28 cellular contexts compared by ENCODE assay signal in the genomic region with DNA sequence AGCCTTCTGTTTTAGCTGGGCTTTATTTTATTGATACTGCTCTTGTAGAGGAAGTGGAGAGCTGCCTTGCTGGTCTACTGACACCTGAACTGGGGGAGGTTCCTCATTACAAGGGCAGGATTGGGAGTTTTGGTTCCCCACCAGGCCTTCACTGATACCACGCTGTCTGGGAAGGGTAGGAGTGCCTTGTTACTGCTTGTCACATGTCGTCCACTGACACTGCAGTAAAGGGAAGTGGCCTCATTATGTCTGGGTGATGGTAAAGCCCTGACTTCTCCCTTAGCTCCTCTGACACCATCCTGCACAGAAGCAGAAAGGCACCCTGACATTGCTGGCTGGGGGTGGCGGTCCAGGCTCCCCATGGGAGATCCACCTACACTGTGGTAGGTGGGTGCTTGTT. TPM values are rescaled to one million over a fixed set of nuclear protein-coding genes. Genes with fewer than 3 reads are reported as not detected.
DNase-seq lines count a peak whose midpoint lies in the region; ATAC-seq and TF ChIP-seq lines count a peak whose summit lies in the region.
"Had no signal": no experiment of that assay in that cellular context is flagged by ENCODE, and none has a peak within 500 bp of the region (broad histone marks: within the 10 kb centered on the region; RNA-seq: fewer than 3 reads in every experiment).

No MANE protein-coding gene starts in this region.

- no peaks in the 10 kb centered on the region for H3K79me2 ChIP-seq in OCI-LY3 (ENCODE audit: low read length)
- H3K79me2 ChIP-seq in trophoblast cell (ENCODE audit: control insufficient read depth, insufficient read depth, low read length, poor library complexity): no peaks in the 10 kb centered on the region
- H3K79me2 ChIP-seq: parathyroid adenoma had no signal

- H3K36me3 Mint-ChIP-seq in dendritic cell treated with granulocyte-macrophage colony-stimulating factor and Interleukin-4, amounts not matched to agents 40 ng/mL and 50 ng/mL, for 4 days (ENCODE audit: low read depth): no peaks in the 10 kb centered on the region
- H3K36me3 Mint-ChIP-seq: activated naive CD4-positive, alpha-beta T cell treated with anti-CD3 and anti-CD28 coated beads, Interleukin-2, amount 50 U/mL, for 72 hours; CD8-positive, alpha-beta T cell had no signal

- H4K8ac ChIP-seq in trophoblast cell (ENCODE audit: low read depth, low read length): no peak overlapping the region

- H3K79me1 ChIP-seq in trophoblast cell (ENCODE audit: low read length): no peaks in the 10 kb centered on the region

- intact Hi-C loops in dendritic cell treated with granulocyte-macrophage colony-stimulating factor and Interleukin-4, amounts not matched to agents 40 ng/mL and 50 ng/mL, for 4 days (cut with micrococcal nuclease): no loop called here
- intact Hi-C loops in lower leg skin (cut with DNase I; ENCODE audit: low total_unique reads): no loop called here

- H3K9ac ChIP-seq in OCI-LY3 (ENCODE audit: low read length) (no peak overlapping the region), trophoblast cell (ENCODE audit: low read length) (no peak overlapping the region)
- H3K9ac ChIP-seq: GM23248, KMS-11, parathyroid adenoma had no signal

- no peak overlapping the region for H4K12ac ChIP-seq in trophoblast cell (ENCODE audit: low read depth, low read length)

- no peaks in the 10 kb centered on the region for H4K20me1 ChIP-seq in OCI-LY3 (ENCODE audit: insufficient read depth, low read length)

- H3K4me1 ChIP-seq in OCI-LY3 (ENCODE audit: low read length): peaks cover 13% of the 10 kb centered on the region
- no peaks in the 10 kb centered on the region for H3K4me1 ChIP-seq in trophoblast cell (ENCODE audit: control insufficient read depth in 1 of 2, insufficient read depth in 2 of 2, low read length in 2 of 2)
- H3K4me1 ChIP-seq: parathyroid adenoma, SJSA1 had no signal

- DNase-seq in HL-60 (ENCODE audit: low read depth in 1 of 2, low spot score in 1 of 2) (peak; percentile 35 to 81), pons (ENCODE audit: low spot score) (peak; percentile 81), trophoblast cell (no peak), activated T-cell treated with anti-CD3 and anti-CD28 coated beads for 4 hours (no peak), lower leg skin (ENCODE audit: low spot score in 2 of 2) (no peak)
- DNase-seq: CD8-positive, alpha-beta T cell; DMS153; effector CD8-positive, alpha-beta T cell; foreskin melanocyte; GM23248; mesendoderm; NCI-H1417 treated with DMSO at 0.1 percent for 48 hours; NCI-H524 treated with DMSO at 0.1 percent for 48 hours; PC-9; T-helper 2 cell had no signal

- no peak for ATAC-seq in GM18867 (IDR thresholded peaks at IDR 0.05; ENCODE audit: unreplicated experiment)
- ATAC-seq: activated naive CD4-positive, alpha-beta T cell treated with anti-CD3 and anti-CD28 coated beads, Interleukin-2, amount 50 U/mL, for 72 hours; CD8-positive, alpha-beta T cell had no signal

- peaks cover 11% of the 10 kb centered on the region for H3K27me3 Mint-ChIP-seq in dendritic cell treated with granulocyte-macrophage colony-stimulating factor and Interleukin-4, amounts not matched to agents 40 ng/mL and 50 ng/mL, for 4 days

- H3K9me3 ChIP-seq in OCI-LY3 (ENCODE audit: insufficient read depth, low read length) (no peaks in the 10 kb centered on the region), trophoblast cell (ENCODE audit: insufficient read depth, low read depth, low read length) (no peaks in the 10 kb centered on the region)
- H3K9me3 ChIP-seq: SJSA1, thoracic aorta had no signal

- H3K4me2 ChIP-seq in OCI-LY3 (ENCODE audit: low read length) (peak overlapping the region; percentile 20), trophoblast cell (ENCODE audit: low read length) (no peak overlapping the region)
- H3K4me2 ChIP-seq: KMS-11, PC-9 had no signal

- no peak overlapping the region for H2AK5ac ChIP-seq in trophoblast cell (ENCODE audit: low read length)

- H3K36me3 ChIP-seq in OCI-LY3 (replicated peaks; ENCODE audit: low read depth, low read length) (no peaks in the 10 kb centered on the region), trophoblast cell (ENCODE audit: control insufficient read depth in 1 of 2, insufficient read depth in 2 of 2, low read length in 2 of 2) (no peaks in the 10 kb centered on the region)
- H3K36me3 ChIP-seq: SJSA1, thoracic aorta had no signal

- H3K4me3 Mint-ChIP-seq in dendritic cell treated with granulocyte-macrophage colony-stimulating factor and Interleukin-4, amounts not matched to agents 40 ng/mL and 50 ng/mL, for 4 days: no peak overlapping the region
- H3K4me3 Mint-ChIP-seq: activated T-helper 1 cell treated with anti-CD3 and anti-CD28 coated beads, Interleukin-12 subunit alpha, Interleukin-12 subunit beta, Interleukin-2, Interleukin-4 antibody, amounts not matched to agents 30 ng/mL and 10 ng/mL and 1 ng/mL, durations not matched to agents 14 hours and 24 hours and 36 hours; CD8-positive, alpha-beta T cell; nephron had no signal

- H3K4me3 ChIP-seq in HL-60 (replicated peaks; ENCODE audit: insufficient read depth, low read length) (no peak overlapping the region), OCI-LY3 (ENCODE audit: low read length) (no peak overlapping the region), trophoblast cell (ENCODE audit: low read depth, low read length) (no peak overlapping the region), lower leg skin (ENCODE audit: low read depth, poor library complexity, severe bottlenecking) (no peak overlapping the region)
- H3K4me3 ChIP-seq: GM23248, PC-9, SJSA1, thoracic aorta had no signal

- no peak for TF ChIP-seq POLR2A in lower leg skin (IDR thresholded peaks at IDR 0.05)

- no peaks in the 10 kb centered on the region for H3K27me3 ChIP-seq in HL-60 (ENCODE audit: insufficient read depth, poor library complexity, severe bottlenecking)
- peaks cover 14% of the 10 kb centered on the region; the same call in 1 of the 2 replicates for H3K27me3 ChIP-seq in OCI-LY3 (ENCODE audit: low read depth, low read length)
- no peaks in the 10 kb centered on the region for H3K27me3 ChIP-seq in trophoblast cell (ENCODE audit: insufficient read depth, low read length)

- no peak overlapping the region for H3K27ac ChIP-seq in HL-60 (replicated peaks)
- no peak overlapping the region for H3K27ac ChIP-seq in OCI-LY3 (ENCODE audit: low read length)
- no peak overlapping the region for H3K27ac ChIP-seq in trophoblast cell (ENCODE audit: low read depth, low read length)
- H3K27ac ChIP-seq: GM23248, KMS-11, parathyroid adenoma, PC-9, SJSA1, thoracic aorta had no signal

- H4K91ac ChIP-seq in trophoblast cell (ENCODE audit: low read depth, low read length): no peak overlapping the region

- H3K27ac Mint-ChIP-seq in dendritic cell treated with granulocyte-macrophage colony-stimulating factor and Interleukin-4, amounts not matched to agents 40 ng/mL and 50 ng/mL, for 4 days: peak overlapping the region; percentile 79
- H3K27ac Mint-ChIP-seq: activated naive CD4-positive, alpha-beta T cell treated with anti-CD3 and anti-CD28 coated beads, Interleukin-2, amount 50 U/mL, for 72 hours; activated T-helper 1 cell treated with anti-CD3 and anti-CD28 coated beads, Interleukin-12 subunit alpha, Interleukin-12 subunit beta, Interleukin-2, Interleukin-4 antibody, amounts not matched to agents 30 ng/mL and 10 ng/mL and 1 ng/mL, durations not matched to agents 14 hours and 24 hours and 36 hours; CD8-positive, alpha-beta T cell; nephron had no signal

- no peak overlapping the region for H2BK12ac ChIP-seq in trophoblast cell (ENCODE audit: low read length)

- H2BK5ac ChIP-seq in trophoblast cell (ENCODE audit: low read depth, low read length, poor library complexity): no peak overlapping the region

- H2BK120ac ChIP-seq in trophoblast cell (ENCODE audit: insufficient read depth, low read length, poor library complexity): no peak overlapping the region

- no peak overlapping the region for H2AFZ ChIP-seq in OCI-LY3 (ENCODE audit: low read depth, low read length)
- no peak overlapping the region for H2AFZ ChIP-seq in trophoblast cell (ENCODE audit: insufficient read depth, low read length, poor library complexity)
- H2AFZ ChIP-seq: GM23248, parathyroid adenoma, PC-9 had no signal

- WGBS in trophoblast cell (ENCODE audit: extremely low coverage, insufficient coverage, insufficient read length): no CpG with 5 or more reads among the region's 3 CpGs
- WGBS in lower leg skin, 2 donors: 56 to 75% methylated on average over 2 to 3 of the region's 3 CpGs

- H3K4me1 Mint-ChIP-seq in dendritic cell treated with granulocyte-macrophage colony-stimulating factor and Interleukin-4, amounts not matched to agents 40 ng/mL and 50 ng/mL, for 4 days (ENCODE audit: low read depth): peaks cover 27% of the 10 kb centered on the region
- H3K4me1 Mint-ChIP-seq: nephron had no signal

- H3K9me3 Mint-ChIP-seq in dendritic cell treated with granulocyte-macrophage colony-stimulating factor and Interleukin-4, amounts not matched to agents 40 ng/mL and 50 ng/mL, for 4 days: no peaks in the 10 kb centered on the region
- H3K9me3 Mint-ChIP-seq: activated naive CD4-positive, alpha-beta T cell treated with anti-CD3 and anti-CD28 coated beads, Interleukin-2, amount 50 U/mL, for 72 hours; activated T-helper 1 cell treated with anti-CD3 and anti-CD28 coated beads, Interleukin-12 subunit alpha, Interleukin-12 subunit beta, Interleukin-2, Interleukin-4 antibody, amounts not matched to agents 30 ng/mL and 10 ng/mL and 1 ng/mL, durations not matched to agents 14 hours and 24 hours and 36 hours; CD8-positive, alpha-beta T cell; nephron had no signal

- H3K14ac ChIP-seq in trophoblast cell (ENCODE audit: low read length): no peak overlapping the region

- no peak overlapping the region for H3K4ac ChIP-seq in trophoblast cell (ENCODE audit: low read depth, low read length)

- H3K18ac ChIP-seq in trophoblast cell (ENCODE audit: low read length): no peak overlapping the region

- TF ChIP-seq CTCF in HL-60 (IDR thresholded peaks at IDR 0.05; ENCODE audit: insufficient read depth, low read length) (no peak), OCI-LY3 (IDR thresholded peaks at IDR 0.05; ENCODE audit: low read depth, low read length) (no peak), lower leg skin (IDR thresholded peaks at IDR 0.05) (no peak)

- no peak overlapping the region for H3K23ac ChIP-seq in trophoblast cell (ENCODE audit: low read length)

RNA-seq across cellular contexts. Expression of a gene that starts 38.7 kb away (rescaled TPM):
- 0.19 and 0.25 TPM in 2 replicates for polyA plus RNA-seq in trophoblast cell (2013)
- total RNA-seq in lower leg skin: 10 to 100 TPM in 2 of 4 donors, 1 to 10 TPM in 2; 1.9 to 13.5 (median 9.9) TPM
- total RNA-seq: activated naive CD4-positive, alpha-beta T cell treated with anti-CD3 and anti-CD28 coated beads, Interleukin-2, amount 50 U/mL, for 72 hours; activated T-helper 1 cell treated with anti-CD3 and anti-CD28 coated beads, Interleukin-12 subunit alpha, Interleukin-12 subunit beta, Interleukin-2, Interleukin-4 antibody, amounts not matched to agents 30 ng/mL and 10 ng/mL and 1 ng/mL, durations not matched to agents 14 hours and 24 hours and 36 hours; astrocyte; CD8-positive, alpha-beta T cell; GM23248; SJSA1; thoracic aorta had no signal
- polyA plus RNA-seq: AG04450, GM23248, keratinocyte had no signal

Comparison
In these comparisons a context has a peak if more than half of its experiments do, and no peak if none do; other contexts are left out.
1. DNase-seq: peak in HL-60 (2 of 2) and pons (single experiment); none in trophoblast cell (0 of 2), activated T-cell treated with anti-CD3 and anti-CD28 coated beads for 4 hours (single experiment) and lower leg skin (0 of 2).